ENCODE assay signal across 8 cellular contexts in the genomic region with DNA sequence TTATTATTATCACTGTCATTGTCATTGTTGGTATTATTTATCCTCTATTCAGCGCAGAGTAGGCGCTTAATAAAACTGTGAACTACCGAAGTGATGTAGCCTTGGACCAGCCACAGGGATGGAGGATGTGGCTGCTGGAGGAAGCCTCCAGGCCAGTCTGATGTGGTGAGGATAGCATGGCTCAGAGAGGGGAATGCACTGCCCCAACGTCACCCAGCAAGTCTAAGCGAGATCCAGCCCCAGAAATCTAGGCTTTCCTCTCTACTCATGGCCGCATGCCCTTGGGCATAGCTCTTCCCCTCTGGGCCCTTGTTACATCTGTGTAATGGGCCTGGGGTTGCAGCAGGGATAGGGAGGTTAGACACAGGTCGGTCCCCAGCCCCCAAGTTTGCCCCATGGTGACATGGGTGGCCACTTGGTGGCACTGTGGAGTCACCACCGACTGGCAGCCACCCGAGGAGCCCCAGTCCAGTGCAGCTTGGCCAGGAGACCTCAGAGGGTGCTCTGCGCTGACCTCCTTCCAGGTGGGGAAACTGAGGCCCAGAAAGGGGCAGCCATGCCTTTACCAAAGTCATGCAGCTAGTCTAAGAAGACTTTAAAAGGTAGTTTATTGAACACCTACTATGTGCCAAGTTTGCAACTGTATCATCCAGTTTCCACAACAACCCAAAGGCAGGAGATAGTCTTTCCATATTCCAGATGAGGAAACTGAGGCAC.
DNase-seq lines count a peak whose midpoint lies in the region; ATAC-seq and TF ChIP-seq lines count a peak whose summit lies in the region.

No MANE protein-coding gene starts in this region.

- peak; percentile 39 for ATAC-seq in gastroesophageal sphincter
- ATAC-seq in GM21786 (IDR thresholded peaks at IDR 0.05; ENCODE audit: unreplicated experiment): no peak

- no peak for TF ChIP-seq EP300 in gastroesophageal sphincter (IDR thresholded peaks at IDR 0.05)

- no peak for TF ChIP-seq POLR2A in gastroesophageal sphincter (IDR thresholded peaks at IDR 0.05)

- H3K36me3 ChIP-seq in WERI-Rb-1 (no peaks in the 10 kb centered on the region), gastroesophageal sphincter (no peaks in the 10 kb centered on the region)

- H3K27me3 ChIP-seq in HL-60 (ENCODE audit: insufficient read depth, poor library complexity, severe bottlenecking) (no peaks in the 10 kb centered on the region), WERI-Rb-1 (ENCODE audit: insufficient read depth, low read depth, severe bottlenecking) (no peaks in the 10 kb centered on the region), gastroesophageal sphincter (peaks cover 5% of the 10 kb centered on the region)

- no peaks in the 10 kb centered on the region for H3K9me3 ChIP-seq in WERI-Rb-1 (ENCODE audit: severe bottlenecking)
- peaks cover 0 to 15% (median 0%) of the 10 kb centered on the region in 3 donors for H3K9me3 ChIP-seq in gastroesophageal sphincter

- TF ChIP-seq CTCF in HL-60 (IDR thresholded peaks at IDR 0.05; ENCODE audit: insufficient read depth, low read length) (peak; percentile 38), WERI-Rb-1 (IDR thresholded peaks at IDR 0.05; ENCODE audit: low read depth, low read length) (peak; percentile 87), gastroesophageal sphincter (IDR thresholded peaks at IDR 0.05) (peak in 3 of 4 experiments; percentile 66 to 83 (median 69))

- no peaks in the 10 kb centered on the region for H3K4me1 ChIP-seq in gastroesophageal sphincter

- H3K27ac ChIP-seq in HL-60 (replicated peaks): no peak overlapping the region
- H3K27ac ChIP-seq in WERI-Rb-1: no peak overlapping the region
- H3K27ac ChIP-seq in gastroesophageal sphincter: no peak overlapping the region

- WGBS in gastroesophageal sphincter (ENCODE audit: low coverage in 1 of 2), 2 donors: 95% methylated on average over 3 of the region's 10 CpGs; no CpG with 5 or more reads in 1 of the 2 donors

- peak; percentile 65 for DNase-seq in EH (ENCODE audit: low read depth)
- DNase-seq in HL-60 (ENCODE audit: low read depth in 1 of 2, low spot score in 1 of 2): peak; percentile 1 to 29
- DNase-seq in WERI-Rb-1: peak; percentile 61
- peak; percentile 19 for DNase-seq in renal cortical epithelial cell (ENCODE audit: low read depth)
- no peak for DNase-seq in mesenteric fat pad (ENCODE audit: low spot score)
- no peak for DNase-seq in putamen (ENCODE audit: low spot score)

- no peak overlapping the region for H3K4me3 ChIP-seq in HL-60 (replicated peaks; ENCODE audit: insufficient read depth, low read length)
- H3K4me3 ChIP-seq in WERI-Rb-1 (ENCODE audit: low read depth, low read length): no peak overlapping the region
- H3K4me3 ChIP-seq in gastroesophageal sphincter: no peak overlapping the region

Comparison
In these comparisons a context has a peak if more than half of its experiments do, and no peak if none do; other contexts are left out.
1. DNase-seq: peak in EH (single experiment), HL-60 (2 of 2), WERI-Rb-1 (single experiment) and renal cortical epithelial cell (single experiment); none in mesenteric fat pad (single experiment) and putamen (single experiment).
2. Peak in every context shown above with its lines, with median percentiles within 50 percentile points of each other: CTCF ChIP-seq.